1 cellular context compared by ENCODE assay signal in genomic region chr2:215826838-215827441, GRCh38.
TF ChIP-seq lines count a peak whose summit lies in the region.

No MANE protein-coding gene starts in this region.

TF ChIP-seq in A549, 52 proteins besides CTCF, POLR2A, EP300 and RAD21 (continued from another document):
- TF ChIP-seq PBX3 (IDR thresholded peaks at IDR 0.05) (no peak), JUNB (IDR thresholded peaks at IDR 0.05) (peak; percentile 58), MAFK (IDR thresholded peaks at IDR 0.05; ENCODE audit: partially characterized antibody) (peak; percentile 84), HEYL (CRISPR knock-in tag; IDR thresholded peaks at IDR 0.05) (no peak), RCOR1 (IDR thresholded peaks at IDR 0.05; ENCODE audit: low read depth, low read length) (no peak), KDM1A (IDR thresholded peaks at IDR 0.05; ENCODE audit: low read depth) (no peak), TP53 (CRISPR knock-in tag; IDR thresholded peaks at IDR 0.05) (no peak), CHD2 (IDR thresholded peaks at IDR 0.05; ENCODE audit: low read length, partially characterized antibody) (no peak), ZFP36 (IDR thresholded peaks at IDR 0.05; ENCODE audit: borderline replicate concordance, partially characterized antibody) (no peak), ELK1 (IDR thresholded peaks at IDR 0.05; ENCODE audit: low read depth, low read length) (no peak), RARB (CRISPR knock-in tag; IDR thresholded peaks at IDR 0.05) (no peak), E2F6 (IDR thresholded peaks at IDR 0.05; ENCODE audit: borderline replicate concordance, low read depth) (no peak), BCL3 (IDR thresholded peaks at IDR 0.05) (no peak), FOSB (CRISPR knock-in tag; IDR thresholded peaks at IDR 0.05) (no peak), SMC3 (IDR thresholded peaks at IDR 0.05) (peak; percentile 5; the same call in 1 of the 3 replicates), FOSL2 (IDR thresholded peaks at IDR 0.05) (no peak), FOSL2 (CRISPR knock-in tag; IDR thresholded peaks at IDR 0.05) (no peak), USF2 (IDR thresholded peaks at IDR 0.05) (no peak), ZC3H11A (IDR thresholded peaks at IDR 0.05) (no peak), EHMT2 (IDR thresholded peaks at IDR 0.05; ENCODE audit: low read depth) (no peak), BHLHE40 (IDR thresholded peaks at IDR 0.05; ENCODE audit: low read depth, low read length) (no peak), JUN (IDR thresholded peaks at IDR 0.05) (peak in 1 of 2 experiments; percentile 52; a peak in 1 of 5 replicates), RNF2 (IDR thresholded peaks at IDR 0.05; ENCODE audit: borderline replicate concordance, low read depth) (no peak), PHF8 (IDR thresholded peaks at IDR 0.05; ENCODE audit: borderline replicate concordance, low read depth) (no peak), RFX5 (IDR thresholded peaks at IDR 0.05) (no peak), ESRRA (IDR thresholded peaks at IDR 0.05; ENCODE audit: borderline replicate concordance, low read length) (peak; percentile 51; the same call in 1 of the 2 replicates), NPAS2 (CRISPR knock-in tag; IDR thresholded peaks at IDR 0.05; ENCODE audit: borderline replicate concordance) (no peak), POLR2AphosphoS2 (conservative IDR thresholded peaks at IDR 0.05; ENCODE audit: low read length) (no peak), ATOH8 (CRISPR knock-in tag; IDR thresholded peaks at IDR 0.05; ENCODE audit: low read depth) (no peak), HOXB13 (CRISPR knock-in tag; IDR thresholded peaks at IDR 0.05; ENCODE audit: low read depth) (no peak), REST (IDR thresholded peaks at IDR 0.05) (no peak), HMGXB4 (CRISPR knock-in tag; IDR thresholded peaks at IDR 0.05; ENCODE audit: borderline replicate concordance) (no peak), GATA3 (IDR thresholded peaks at IDR 0.05; ENCODE audit: borderline replicate concordance) (peak; percentile 76; the same call in 1 of the 2 replicates), ZNF302 (CRISPR knock-in tag; IDR thresholded peaks at IDR 0.05) (no peak), HOXB5 (CRISPR knock-in tag; IDR thresholded peaks at IDR 0.05) (no peak), NR3C1 (IDR thresholded peaks at IDR 0.05) (no peak), HDAC2 (IDR thresholded peaks at IDR 0.05) (no peak), SREBF2 (IDR thresholded peaks at IDR 0.05) (no peak), HOXA7 (CRISPR knock-in tag; IDR thresholded peaks at IDR 0.05) (no peak), CBX2 (IDR thresholded peaks at IDR 0.05; ENCODE audit: borderline replicate concordance, low read depth) (no peak), CHD4 (IDR thresholded peaks at IDR 0.05; ENCODE audit: borderline replicate concordance) (no peak), NFE2L2 (conservative IDR thresholded peaks at IDR 0.05; ENCODE audit: low read length) (peak; percentile 57), CEBPB (IDR thresholded peaks at IDR 0.05) (peak; percentile 33 to 60; a peak in 2 of 4 replicates), ZSCAN20 (CRISPR knock-in tag; IDR thresholded peaks at IDR 0.05) (no peak)
TF ChIP-seq in A549: peak in this region for 8.
